In genomic region chr20:58624687-58625086, GRCh38 we compare ENCODE assay signal across 18 cellular contexts.
"Had no signal": no experiment of that assay in that cellular context is flagged by ENCODE, and none has a peak within 500 bp of the region (broad histone marks: within the 10 kb centered on the region; RNA-seq: fewer than 3 reads in every experiment).

No MANE protein-coding gene starts in this region.

- H3K36me3 ChIP-seq: colonic mucosa, neutrophil, suprapubic skin, WERI-Rb-1 had no signal

- ATAC-seq: activated CD8-positive, alpha-beta memory T cell treated with anti-CD3 and anti-CD28 coated beads, Interleukin-2, amount 10 ng/mL, durations not matched to agents 7 days and 5 days; stimulated activated naive CD8-positive, alpha-beta T cell treated with anti-CD3 and anti-CD28 coated beads, Interleukin-15, Interleukin-2, amounts not matched to agents 100 U/mL and 50 U/mL, for 24 hours had no signal

- H3K4me3 ChIP-seq: colonic mucosa, lung, suprapubic skin had no signal

- H3K9me3 ChIP-seq: colonic mucosa, neutrophil, suprapubic skin had no signal

- H3K27ac Mint-ChIP-seq: activated CD4-positive, alpha-beta memory T cell treated with anti-CD3 and anti-CD28 coated beads for 36 hours; activated CD8-positive, alpha-beta memory T cell treated with anti-CD3 and anti-CD28 coated beads, Interleukin-2, amount 10 ng/mL, durations not matched to agents 7 days and 5 days; activated naive CD4-positive, alpha-beta T cell treated with anti-CD3 and anti-CD28 coated beads for 36 hours; activated T-helper 2 cell treated with anti-CD3 and anti-CD28 coated beads, Interferon-gamma antibody, Interleukin-2, Interleukin-4, amounts not matched to agents 10 μg/mL and 5 μg/mL and 100 μg/mL, durations not matched to agents 14 hours and 24 hours and 36 hours; immature natural killer cell; naive B cell; type B pancreatic cell had no signal

- H3K27ac ChIP-seq: colonic mucosa, neutrophil, suprapubic skin, WERI-Rb-1 had no signal

- DNase-seq: activated CD4-positive, alpha-beta memory T cell treated with anti-CD3 and anti-CD28 coated beads for 36 hours; activated CD8-positive, alpha-beta memory T cell treated with anti-CD3 and anti-CD28 coated beads, Interleukin-2, amount 10 ng/mL, durations not matched to agents 7 days and 5 days; activated naive CD4-positive, alpha-beta T cell treated with anti-CD3 and anti-CD28 coated beads for 36 hours; activated T-cell treated with anti-CD3 and anti-CD28 coated beads, Interleukin-2, amount 50 U/mL, for 1 hour; caudate nucleus; colonic mucosa; foreskin melanocyte; immature natural killer cell; naive B cell; stimulated activated CD4-positive, alpha-beta T cell treated with anti-CD3 and anti-CD28 coated beads, Interleukin-15, amount 100 ng/mL, for 24 hours; stimulated activated CD4-positive, alpha-beta T cell treated with anti-CD3 and anti-CD28 coated beads, Interleukin-4, amount 100 ng/mL, for 24 hours; stimulated activated naive CD8-positive, alpha-beta T cell treated with anti-CD3 and anti-CD28 coated beads, Interleukin-15, Interleukin-2, amounts not matched to agents 100 U/mL and 50 U/mL, for 24 hours; WERI-Rb-1 had no signal

- H3K9me3 Mint-ChIP-seq: activated CD4-positive, alpha-beta memory T cell treated with anti-CD3 and anti-CD28 coated beads for 36 hours; activated naive CD4-positive, alpha-beta T cell treated with anti-CD3 and anti-CD28 coated beads for 36 hours; activated T-helper 2 cell treated with anti-CD3 and anti-CD28 coated beads, Interferon-gamma antibody, Interleukin-2, Interleukin-4, amounts not matched to agents 10 μg/mL and 5 μg/mL and 100 μg/mL, durations not matched to agents 14 hours and 24 hours and 36 hours; naive B cell; type B pancreatic cell had no signal

- H3K4me1 ChIP-seq: colonic mucosa had no signal

- H3K36me3 Mint-ChIP-seq: activated CD4-positive, alpha-beta memory T cell treated with anti-CD3 and anti-CD28 coated beads for 36 hours; activated CD8-positive, alpha-beta memory T cell treated with anti-CD3 and anti-CD28 coated beads, Interleukin-2, amount 10 ng/mL, durations not matched to agents 7 days and 5 days; immature natural killer cell; naive B cell; type B pancreatic cell had no signal

- H3K4me3 Mint-ChIP-seq: activated CD4-positive, alpha-beta memory T cell treated with anti-CD3 and anti-CD28 coated beads for 36 hours; activated CD8-positive, alpha-beta memory T cell treated with anti-CD3 and anti-CD28 coated beads, Interleukin-2, amount 10 ng/mL, durations not matched to agents 7 days and 5 days; activated naive CD4-positive, alpha-beta T cell treated with anti-CD3 and anti-CD28 coated beads for 36 hours; immature natural killer cell; naive B cell; type B pancreatic cell had no signal

- H3K27me3 ChIP-seq: colonic mucosa had no signal
